8 cellular contexts compared by ENCODE assay signal in the genomic region with DNA sequence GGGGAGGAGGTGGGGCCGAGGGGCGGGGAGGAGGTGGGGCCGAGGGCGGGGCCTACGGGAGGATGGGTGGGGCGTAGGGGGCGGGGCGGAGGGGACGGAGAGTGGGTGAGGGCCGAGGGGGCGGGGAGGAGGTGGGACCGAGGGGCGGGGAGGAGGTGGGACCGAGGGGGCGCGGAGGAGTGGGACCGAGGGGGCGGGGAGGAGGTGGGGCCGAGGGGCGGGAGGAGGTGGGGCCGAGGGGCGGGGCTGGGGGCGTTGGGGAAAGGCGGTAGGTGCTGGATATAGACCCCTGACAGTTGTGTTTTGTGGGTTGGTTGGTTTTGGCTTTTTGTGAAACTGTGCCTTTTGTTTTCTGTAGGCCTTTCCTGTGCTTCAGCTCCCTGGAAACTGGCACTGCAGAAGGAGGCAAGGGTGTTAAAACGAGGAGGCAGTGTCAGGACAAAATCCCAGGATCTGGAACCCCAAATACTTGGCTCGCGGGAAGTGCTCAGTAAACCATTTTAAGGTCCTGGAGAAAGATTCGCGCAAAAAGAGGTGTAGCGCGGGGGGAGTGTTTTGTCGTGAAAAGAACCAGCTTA. TPM values are rescaled to one million over a fixed set of nuclear protein-coding genes. Genes with fewer than 3 reads are reported as not detected.
DNase-seq lines count a peak whose midpoint lies in the region; ATAC-seq and TF ChIP-seq lines count a peak whose summit lies in the region.

No MANE protein-coding gene starts in this region.

- peak; percentile 81 for DNase-seq in NCI-H146 (lab: John Stamatoyannopoulos, UW)
- DNase-seq in NCI-H146 treated with DMSO at 0.1 percent for 48 hours (lab: John Stamatoyannopoulos, UW; ENCODE audit: unreplicated experiment) = no peak
- DNase-seq in activated gamma-delta T cell treated with anti-CD3 and anti-CD28 coated beads, Interleukin-2, amount 50 U/mL, for 16 hours (ENCODE audit: low read depth) = peak; percentile 55
- peak; percentile 89 for DNase-seq in Right ventricle myocardium inferior (ENCODE audit: missing footprints)
- DNase-seq in tibial artery = peak; percentile 69 to 85

- peak overlapping the region; percentile 60 for H3K4me3 ChIP-seq in OCI-LY1 (ENCODE audit: low read depth, low read length, poor library complexity, severe bottlenecking)
- H3K4me3 ChIP-seq in parathyroid adenoma (ENCODE audit: low read depth, low read length) = peak overlapping the region; percentile 47
- H3K4me3 ChIP-seq in tibial artery = peak overlapping the region; percentile 48 to 52

- intact Hi-C loops in Right ventricle myocardium inferior (cut with DNase I) (no loop called here), tibial artery (cut with DNase I; ENCODE audit: low total_unique reads) (no loop called here)

- peaks cover 22% of the 10 kb centered on the region for H3K4me1 ChIP-seq in OCI-LY1 (ENCODE audit: insufficient read depth, low read length, severe bottlenecking)
- no peaks in the 10 kb centered on the region for H3K4me1 ChIP-seq in parathyroid adenoma
- H3K4me1 ChIP-seq in tibial artery = peaks cover 0 to 22% (median 9%) of the 10 kb centered on the region in 4 donors

- H2AFZ ChIP-seq in OCI-LY1 (ENCODE audit: low read length) (no peak overlapping the region), parathyroid adenoma (peak overlapping the region; percentile 66)

- no peaks in the 10 kb centered on the region for H3F3A ChIP-seq in OCI-LY1 (ENCODE audit: insufficient read depth, low read length)

- H3K9me3 ChIP-seq in OCI-LY1 (ENCODE audit: low read length) = no peaks in the 10 kb centered on the region
- no peaks in the 10 kb centered on the region for H3K9me3 ChIP-seq in parathyroid adenoma (ENCODE audit: control insufficient read depth, low read length)
- H3K9me3 ChIP-seq in tibial artery = no peaks in the 10 kb centered on the region

- H3K79me2 ChIP-seq in OCI-LY1 (ENCODE audit: insufficient read depth, low read length) (peaks cover 17% of the 10 kb centered on the region), parathyroid adenoma (no peaks in the 10 kb centered on the region)

- H3K9me2 ChIP-seq in OCI-LY1 (ENCODE audit: low read depth, low read length) = no peaks in the 10 kb centered on the region

- peak overlapping the region; percentile 81 for H3K4me2 ChIP-seq in OCI-LY1 (ENCODE audit: low read length)
- H3K4me2 ChIP-seq in parathyroid adenoma (ENCODE audit: low read length) = peak overlapping the region; percentile 65

- peak overlapping the region; percentile 39; the same call in 1 of the 2 replicates for H3K9ac ChIP-seq in OCI-LY1 (ENCODE audit: low read length)
- no peak overlapping the region for H3K9ac ChIP-seq in parathyroid adenoma

- no peaks in the 10 kb centered on the region for H3K36me3 ChIP-seq in OCI-LY1 (ENCODE audit: insufficient read depth, low read length)
- H3K36me3 ChIP-seq in parathyroid adenoma (ENCODE audit: control insufficient read depth, insufficient read depth, low read length) = no peaks in the 10 kb centered on the region
- no peaks in the 10 kb centered on the region for H3K36me3 ChIP-seq in tibial artery

- no peaks in the 10 kb centered on the region for H4K20me1 ChIP-seq in OCI-LY1 (ENCODE audit: insufficient read depth, low read length)

- ATAC-seq in Right ventricle myocardium inferior (peak; percentile 75), GM19463 (IDR thresholded peaks at IDR 0.05; ENCODE audit: unreplicated experiment) (no peak)

- TF ChIP-seq CTCF in OCI-LY1 (IDR thresholded peaks at IDR 0.05; ENCODE audit: low read length) (no peak), parathyroid adenoma (IDR thresholded peaks at IDR 0.05) (no peak), tibial artery (IDR thresholded peaks at IDR 0.05) (no peak)

- H3K27me3 ChIP-seq in OCI-LY1 (ENCODE audit: insufficient read depth, low read length) (no peaks in the 10 kb centered on the region), parathyroid adenoma (ENCODE audit: control insufficient read depth, insufficient read depth, low read length) (no peaks in the 10 kb centered on the region), tibial artery (no peaks in the 10 kb centered on the region)

- no peak overlapping the region for H3K27ac ChIP-seq in OCI-LY1 (ENCODE audit: low read depth, low read length, poor library complexity, severe bottlenecking)
- peak overlapping the region; percentile 51 for H3K27ac ChIP-seq in parathyroid adenoma
- H3K27ac ChIP-seq in tibial artery = peak overlapping the region; percentile 67 to 80

RNA-seq across cellular contexts. Expression of a gene that starts 0.6 kb away (rescaled TPM):
- 22.4 TPM for total RNA-seq in Right ventricle myocardium inferior

RNA-seq across cellular contexts. Expression of a gene that starts 10.9 kb away (rescaled TPM):
- total RNA-seq in Right ventricle myocardium inferior = 15.4 TPM
